Comparison of ENCODE assay signal across 8 cellular contexts in the genomic region with DNA sequence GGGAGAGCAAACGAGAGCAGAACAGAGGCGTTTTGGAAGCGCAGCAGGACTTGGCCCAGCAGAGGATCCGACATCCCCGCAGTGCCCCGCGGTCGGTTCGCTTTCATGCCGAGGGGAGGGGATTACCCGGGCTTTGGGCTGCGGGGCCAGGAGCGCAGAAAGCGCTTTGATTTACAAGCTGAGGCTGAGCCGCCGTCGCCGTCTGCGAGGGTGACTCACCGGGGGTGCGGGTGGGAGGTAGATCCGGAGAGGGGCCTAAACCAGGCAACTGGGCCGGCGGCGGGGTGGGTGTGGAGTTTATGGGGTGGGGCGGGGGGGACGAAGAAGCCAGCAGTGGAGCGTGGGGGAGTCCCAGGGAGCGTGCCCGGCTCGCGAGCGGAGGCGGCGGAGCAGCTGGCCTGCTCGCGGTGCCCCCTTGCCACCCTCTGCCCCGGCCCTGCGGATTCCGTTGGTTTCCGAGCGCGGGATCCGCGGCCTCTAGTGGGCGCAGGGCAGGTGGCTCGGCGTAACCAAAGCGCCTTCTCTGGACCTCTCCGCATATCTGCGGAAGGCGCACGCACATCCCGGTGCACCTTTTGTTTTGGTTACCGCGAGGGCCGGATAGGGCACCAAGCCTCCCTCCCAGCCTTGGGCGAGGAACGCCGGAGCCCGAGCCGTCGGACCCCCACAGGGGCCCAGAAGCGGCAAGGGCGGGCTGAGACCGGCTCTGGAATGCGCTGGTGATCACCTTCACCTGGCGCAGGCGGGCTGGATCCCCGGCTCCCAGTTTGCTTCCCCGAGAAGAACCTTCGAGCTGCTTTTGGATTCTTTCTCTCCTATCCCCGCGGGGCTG. TPM values are rescaled to one million over a fixed set of nuclear protein-coding genes. Genes with fewer than 3 reads are reported as not detected.
DNase-seq lines count a peak whose midpoint lies in the region; ATAC-seq and TF ChIP-seq lines count a peak whose summit lies in the region.

No MANE protein-coding gene starts in this region.

- H3K4me1 ChIP-seq in SJSA1 (replicated peaks) (peaks cover 8% of the 10 kb centered on the region), adrenal gland (replicated peaks in 1 of 2) (peaks cover 15 to 25% of the 10 kb centered on the region in 2 donors), right cardiac atrium (ENCODE audit: control insufficient read depth, insufficient read depth, low read length) (no peaks in the 10 kb centered on the region), sigmoid colon (peaks cover 0 to 36% (median 23%) of the 10 kb centered on the region in 4 donors)

- no peaks in the 10 kb centered on the region for H3K27me3 ChIP-seq in SJSA1 (replicated peaks)
- H3K27me3 ChIP-seq in adrenal gland = no peaks in the 10 kb centered on the region
- no peaks in the 10 kb centered on the region for H3K27me3 ChIP-seq in right cardiac atrium (ENCODE audit: control insufficient read depth, insufficient read depth)
- H3K27me3 ChIP-seq in sigmoid colon = peaks cover 15 to 56% (median 38%) of the 10 kb centered on the region in 3 donors

- ATAC-seq in right cardiac atrium (peak; percentile 66 to 70), HG03045 (IDR thresholded peaks at IDR 0.05; ENCODE audit: unreplicated experiment) (no peak)

- DNase-seq in AG08396 (ENCODE audit: low spot score) (peak; percentile 60), GM20000 (ENCODE audit: low spot score) (peak; percentile 70), SJSA1 (ENCODE audit: low read depth in 1 of 2, low spot score in 2 of 2) (peak; percentile 32 to 73), adrenal gland (peak; percentile 46 to 65 (median 57)), right cardiac atrium (peak; percentile 37 to 66 (median 58)), sigmoid colon (peak; percentile 68), occipital lobe (lab: John Stamatoyannopoulos, UW) (no peak)

- H3K27ac ChIP-seq in SJSA1 = no peak overlapping the region
- H3K27ac ChIP-seq in adrenal gland = peak overlapping the region in 2 of 5 donors; percentile 19 to 61
- no peak overlapping the region for H3K27ac ChIP-seq in right cardiac atrium (ENCODE audit: low read length)
- peak overlapping the region in 2 of 4 donors; percentile 0 to 13 for H3K27ac ChIP-seq in sigmoid colon

- peak; percentile 51 for TF ChIP-seq CTCF in GM20000 (IDR thresholded peaks at IDR 0.05; ENCODE audit: extremely low read depth, missing control alignments)
- TF ChIP-seq CTCF in adrenal gland (IDR thresholded peaks at IDR 0.05) = peak in 4 of 6 experiments; percentile 13 to 32 (median 28)
- TF ChIP-seq CTCF in sigmoid colon (IDR thresholded peaks at IDR 0.05) = peak in 1 of 4 experiments; percentile 13

- H3K4me3 ChIP-seq in SJSA1 = peak overlapping the region; percentile 67
- H3K4me3 ChIP-seq in adrenal gland = peak overlapping the region in 2 of 4 donors; percentile 70 to 84
- H3K4me3 ChIP-seq in right cardiac atrium (ENCODE audit: low read length) = peak overlapping the region; percentile 62
- H3K4me3 ChIP-seq in sigmoid colon = peak overlapping the region; percentile 47 to 67 (median 60)

- 4 to 30% (median 4%) methylated on average over 3 to 74 of the region's 74 CpGs for WGBS in adrenal gland, 4 donors
- WGBS in right cardiac atrium = 5% methylated on average over 74 of the region's 74 CpGs
- 3% methylated on average over 74 of the region's 74 CpGs for WGBS in sigmoid colon, 2 donors

- no peak for TF ChIP-seq POLR2A in adrenal gland (IDR thresholded peaks at IDR 0.05)
- no peak for TF ChIP-seq POLR2A in sigmoid colon (IDR thresholded peaks at IDR 0.05)

- peaks cover 28% of the 10 kb centered on the region for H3K36me3 ChIP-seq in SJSA1
- H3K36me3 ChIP-seq in adrenal gland (replicated peaks in 1 of 2) = no peaks in the 10 kb centered on the region
- no peaks in the 10 kb centered on the region for H3K36me3 ChIP-seq in sigmoid colon

- H3K9me3 ChIP-seq in SJSA1 (replicated peaks) (no peaks in the 10 kb centered on the region), adrenal gland (replicated peaks in 1 of 3) (no peaks in the 10 kb centered on the region), right cardiac atrium (ENCODE audit: control insufficient read depth, low read length) (no peaks in the 10 kb centered on the region), sigmoid colon (no peaks in the 10 kb centered on the region)

- intact Hi-C loops in adrenal gland (cut with DNase I) (loop anchor here in 1 of 2 donors (10.0 kb wide), 1 partner anchor 143 kb away; no protein-coding TSS in a partner anchor), right cardiac atrium (cut with DNase I) (loop anchor here in 1 of 4 donors (10.0 kb wide), 1 partner anchor 523 kb away; no protein-coding TSS in a partner anchor), sigmoid colon (cut with DNase I) (loop anchor here (5.0 kb wide), 1 partner anchor 261 kb away; a partner anchor contains a TSS)

- no peak for TF ChIP-seq EP300 in sigmoid colon (IDR thresholded peaks at IDR 0.05)

RNA-seq across cellular contexts. Expression of a gene that starts 2.6 kb away (rescaled TPM):
- total RNA-seq in SJSA1 (2014; rRNA removed; shearing (Covaris generic)) = 4.2 and 5.3 TPM in 2 replicates
- 1 to 10 TPM in 7 of 8 donors, under 1 TPM in 1; 0.98 to 3.9 (median 3.2) TPM for total RNA-seq in adrenal gland
- polyA plus RNA-seq in adrenal gland = 1 to 10 TPM in 1 of 3 donors, under 1 TPM in 2; 0.40 to 1.5 (median 0.64) TPM
- 1 to 10 TPM; 2.1 to 4.1 (median 3.4) TPM for total RNA-seq in right cardiac atrium
- 1.1 TPM for polyA plus RNA-seq in right cardiac atrium
- total RNA-seq in sigmoid colon = 1 to 10 TPM; 1.5 to 2.7 (median 1.9) TPM
- under 1 TPM in 1 of 3 donors, not detected in 2; 0.10 TPM for polyA plus RNA-seq in sigmoid colon
- 0.78 TPM for total RNA-seq in occipital lobe

RNA-seq across cellular contexts. Expression of a gene that starts 13.0 kb away (rescaled TPM):
- 69.8 and 115 TPM in 2 replicates for total RNA-seq in SJSA1 (2014; rRNA removed; shearing (Covaris generic))
- total RNA-seq in adrenal gland (10 to 100 TPM; 11.7 to 43.8 (median 29.0) TPM), right cardiac atrium (10 to 100 TPM; 25.9 to 29.3 (median 29.0) TPM), sigmoid colon (10 to 100 TPM; 22.4 to 65.0 (median 39.0) TPM), occipital lobe (91.9 TPM)
- polyA plus RNA-seq in adrenal gland (10 to 100 TPM; 16.3 to 42.4 (median 17.5) TPM), right cardiac atrium (27.8 TPM), sigmoid colon (10 to 100 TPM in 2 of 3 donors, 1 to 10 TPM in 1; 9.5 to 12.6 (median 11.6) TPM)
